In the genomic region with DNA sequence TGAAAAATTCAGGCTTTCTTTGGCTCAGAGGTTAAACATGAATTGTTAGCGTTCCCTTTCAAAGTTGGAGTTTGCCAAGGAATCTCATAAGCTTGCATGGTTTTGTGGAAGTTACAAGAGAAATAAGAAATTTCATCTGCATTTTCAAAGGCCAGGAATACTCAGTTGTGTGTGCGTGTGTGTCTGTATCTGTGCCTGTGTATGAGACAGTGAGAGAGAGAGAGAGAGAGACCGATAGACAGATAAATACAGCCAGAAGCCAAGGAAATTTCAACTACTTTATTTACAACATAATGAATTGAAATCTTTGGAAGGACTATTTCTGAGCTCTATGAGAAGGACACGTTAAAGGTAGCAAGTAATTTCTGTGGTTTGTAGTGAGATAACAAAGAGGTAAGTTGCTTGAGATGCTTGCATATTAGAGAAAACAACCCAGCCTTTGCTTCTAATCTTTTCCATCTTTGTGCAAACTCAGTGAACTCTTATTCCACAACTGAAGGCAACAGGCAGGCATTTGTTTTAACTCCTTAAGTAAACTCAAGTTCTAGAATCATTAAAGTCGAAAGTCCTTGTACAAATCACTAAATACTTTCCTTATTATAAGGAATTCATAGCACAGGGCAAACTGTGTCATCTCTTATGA, we compare ENCODE assay signal across 16 cellular contexts.
DNase-seq lines count a peak whose midpoint lies in the region; ATAC-seq and TF ChIP-seq lines count a peak whose summit lies in the region.
"Had no signal": no experiment of that assay in that cellular context is flagged by ENCODE, and none has a peak within 500 bp of the region (broad histone marks: within the 10 kb centered on the region; RNA-seq: fewer than 3 reads in every experiment).

No MANE protein-coding gene starts in this region.

- TF ChIP-seq EP300 in transverse colon (IDR thresholded peaks at IDR 0.05; ENCODE audit: low read depth) = no peak

- H3K36me3 ChIP-seq in SK-N-MC (ENCODE audit: insufficient read depth, low read length) (no peaks in the 10 kb centered on the region), muscle layer of colon (ENCODE audit: insufficient read depth, low read length) (no peaks in the 10 kb centered on the region), transverse colon (no peaks in the 10 kb centered on the region)
- H3K36me3 ChIP-seq: vagina had no signal

- H3K27ac ChIP-seq in SK-N-MC = peak overlapping the region; percentile 91
- H3K27ac ChIP-seq in muscle layer of colon (ENCODE audit: low read depth, low read length) = peak overlapping the region; percentile 31
- peak overlapping the region; percentile 18 to 66 (median 35) for H3K27ac ChIP-seq in transverse colon
- H3K27ac ChIP-seq: vagina had no signal

- H3K4me3 ChIP-seq in SK-N-MC (peak overlapping the region; percentile 22; the same call in 1 of the 2 replicates), choroid plexus epithelial cell (ENCODE audit: low read depth, low read length) (no peak overlapping the region), muscle layer of colon (ENCODE audit: low read depth in 1 of 2, low read length in 2 of 2) (no peak overlapping the region), transverse colon (no peak overlapping the region)
- H3K4me3 ChIP-seq: vagina had no signal

- H3K9ac ChIP-seq in SK-N-MC (ENCODE audit: insufficient read length) = peak overlapping the region; percentile 24
- H3K9ac ChIP-seq in muscle layer of colon (ENCODE audit: low read length) = no peak overlapping the region

- WGBS in transverse colon (ENCODE audit: low coverage in 1 of 2), 2 donors = 39 to 45% methylated on average over 3 to 5 of the region's 5 CpGs

- no peak for ATAC-seq in GM21381 (IDR thresholded peaks at IDR 0.05; ENCODE audit: unreplicated experiment)
- ATAC-seq: activated T-cell treated with anti-CD3 and anti-CD28 coated beads, Interleukin-2, amount 50 U/mL, for 4 hours; left cardiac atrium; naive thymus-derived CD8-positive, alpha-beta T cell; stimulated activated memory B cell treated with anti-CD40 and anti-IgM and Interleukin-4, amounts not matched to agents 10 μg/mL and 1 μg/mL and 100 μg/mL, for 72 hours had no signal

- TF ChIP-seq POLR2A in transverse colon (IDR thresholded peaks at IDR 0.05) = no peak

- H3K27me3 ChIP-seq in muscle layer of colon (ENCODE audit: control insufficient read depth in 1 of 2, insufficient read depth in 2 of 2, low read length in 2 of 2) = no peaks in the 10 kb centered on the region
- no peaks in the 10 kb centered on the region for H3K27me3 ChIP-seq in transverse colon
- H3K27me3 ChIP-seq: vagina had no signal

- H3K4me1 ChIP-seq in muscle layer of colon (ENCODE audit: insufficient read depth, low read length) = peaks cover 27% of the 10 kb centered on the region
- H3K4me1 ChIP-seq in transverse colon = peaks cover 9 to 29% (median 20%) of the 10 kb centered on the region in 4 donors

- DNase-seq in SK-N-MC (ENCODE audit: low read depth, low spot score) = no peak
- DNase-seq in choroid plexus epithelial cell (ENCODE audit: low read depth) = peak; percentile 50
- DNase-seq in transverse colon = no peak
- no peak for DNase-seq in Ammon's horn (ENCODE audit: low spot score)
- no peak for DNase-seq in Kasumi-1 (lab: John Stamatoyannopoulos, UW)
- DNase-seq: activated CD4-positive, alpha-beta T cell treated with anti-CD3 and anti-CD28 coated beads for 4 hours; activated T-cell treated with anti-CD3 and anti-CD28 coated beads, Interleukin-2, amount 50 U/mL, for 4 hours; DMS79 treated with DMSO at 0.1 percent for 48 hours; left cardiac atrium; naive thymus-derived CD8-positive, alpha-beta T cell; NCI-H2171; T-helper 9 cell had no signal

- intact Hi-C loops in transverse colon (cut with DNase I; ENCODE audit: low total_unique reads) = no loop called here

- TF ChIP-seq CTCF in choroid plexus epithelial cell (conservative IDR thresholded peaks at IDR 0.05; ENCODE audit: low read depth, low read length) = no peak
- TF ChIP-seq CTCF in transverse colon (IDR thresholded peaks at IDR 0.05) = no peak

- in situ Hi-C loops in transverse colon (cut with MboI; ENCODE audit: low pct_ligation_motif_present in 1 of 4, low pct_unique_long_range_greater_than_20kb in 1 of 4, low sequenced_read_pairs in 3 of 4) = no loop called here

- H3K9me3 ChIP-seq in SK-N-MC (ENCODE audit: low read depth, low read length) = no peaks in the 10 kb centered on the region
- no peaks in the 10 kb centered on the region for H3K9me3 ChIP-seq in muscle layer of colon (ENCODE audit: low read length)
- H3K9me3 ChIP-seq in transverse colon = no peaks in the 10 kb centered on the region
- H3K9me3 ChIP-seq: vagina had no signal

Comparison
In these comparisons a context has a peak if more than half of its experiments do, and no peak if none do; other contexts are left out.
1. H3K27ac ChIP-seq: peak in every context shown above with its lines; median percentile 91 in SK-N-MC; 35 in transverse colon; 31 in muscle layer of colon.